ENCODE assay signal across 8 cellular contexts in genomic region chr15:74375303-74375693, GRCh38. TPM values are rescaled to one million over a fixed set of nuclear protein-coding genes. Genes with fewer than 3 reads are reported as not detected.
DNase-seq lines count a peak whose midpoint lies in the region; ATAC-seq and TF ChIP-seq lines count a peak whose summit lies in the region.

No MANE protein-coding gene starts in this region.

- TF ChIP-seq CTCF in HFF-Myc (IDR thresholded peaks at IDR 0.05; ENCODE audit: low read depth, low read length, missing control alignments): peak; percentile 95

- H3K36me3 ChIP-seq in CD4-positive, CD25-positive, alpha-beta regulatory T cell (ENCODE audit: control insufficient read depth, insufficient read depth, low read length): no peaks in the 10 kb centered on the region

- intact Hi-C loops in left colon (cut with DNase I, micrococcal nuclease): loop anchor here in 1 of 2 donors (5.0 to 10.0 kb wide), 2 partner anchors 62 to 250 kb away; no protein-coding TSS in a partner anchor

- H3K27ac Mint-ChIP-seq in CD4-positive, CD25-positive, alpha-beta regulatory T cell: peak overlapping the region in 1 of 3 donors; percentile 56

- peak overlapping the region; percentile 39 for H3K27ac ChIP-seq in CD4-positive, CD25-positive, alpha-beta regulatory T cell (ENCODE audit: insufficient read depth, low read length, poor library complexity, severe bottlenecking)

- no peaks in the 10 kb centered on the region for H3K9me3 Mint-ChIP-seq in CD4-positive, CD25-positive, alpha-beta regulatory T cell

- peak overlapping the region; percentile 69 for H3K4me3 ChIP-seq in CD4-positive, CD25-positive, alpha-beta regulatory T cell (ENCODE audit: low read depth, low read length)
- H3K4me3 ChIP-seq in HFF-Myc (replicated peaks; ENCODE audit: low read depth, low read length): no peak overlapping the region

- no peaks in the 10 kb centered on the region for H3K9me3 ChIP-seq in CD4-positive, CD25-positive, alpha-beta regulatory T cell (ENCODE audit: control insufficient read depth in 2 of 2, low read length in 2 of 2)

- peak; percentile 24 to 28 for ATAC-seq in CD4-positive, CD25-positive, alpha-beta regulatory T cell (ENCODE audit: low read depth in 2 of 2)
- ATAC-seq in left colon: peak; percentile 55
- ATAC-seq in GM18519 (IDR thresholded peaks at IDR 0.05; ENCODE audit: low FRiP score, unreplicated experiment): no peak

- peak overlapping the region; percentile 85 to 90 (median 88) for H3K4me3 Mint-ChIP-seq in CD4-positive, CD25-positive, alpha-beta regulatory T cell

- peaks cover 14% of the 10 kb centered on the region for H3K27me3 Mint-ChIP-seq in CD4-positive, CD25-positive, alpha-beta regulatory T cell

- H3K4me1 Mint-ChIP-seq in CD4-positive, CD25-positive, alpha-beta regulatory T cell: peaks cover 0 to 24% (median 11%) of the 10 kb centered on the region in 4 donors

- H3K36me3 Mint-ChIP-seq in CD4-positive, CD25-positive, alpha-beta regulatory T cell: no peaks in the 10 kb centered on the region

- peaks cover 2% of the 10 kb centered on the region for H3K27me3 ChIP-seq in CD4-positive, CD25-positive, alpha-beta regulatory T cell (ENCODE audit: control insufficient read depth, insufficient read depth, low read length)

- H3K4me1 ChIP-seq in CD4-positive, CD25-positive, alpha-beta regulatory T cell (ENCODE audit: control insufficient read depth, insufficient read depth, low read length, poor library complexity, severe bottlenecking): peaks cover 23% of the 10 kb centered on the region

- peak; percentile 69 to 91 (median 79) for DNase-seq in CD4-positive, CD25-positive, alpha-beta regulatory T cell
- DNase-seq in HFF-Myc (ENCODE audit: extremely low read depth, low read depth) (peak; percentile 50), NCI-H524 (lab: John Stamatoyannopoulos, UW) (peak; percentile 81 to 92), cerebellum (ENCODE audit: low spot score) (peak; percentile 87), left colon (peak; percentile 68 to 93)
- peak; percentile 85 to 86 for DNase-seq in activated CD4-positive, alpha-beta T cell treated with anti-CD3 and anti-CD28 coated beads for 24 hours (ENCODE audit: low read depth in 2 of 2)
- peak; percentile 78 to 83 for DNase-seq in stimulated activated CD4-positive, alpha-beta T cell treated with anti-CD3 and anti-CD28 coated beads, Interleukin-4, amount 100 ng/mL, for 48 hours (ENCODE audit: low read depth in 2 of 2)

RNA-seq across cellular contexts. Expression of gene CYP11A1, which starts 7.9 kb away (rescaled TPM):
- total RNA-seq in CD4-positive, CD25-positive, alpha-beta regulatory T cell: not detected
- polyA plus RNA-seq in CD4-positive, CD25-positive, alpha-beta regulatory T cell: not detected
- total RNA-seq in cerebellum (0.54 TPM), left colon (under 1 TPM in 1 of 2 donors, not detected in 1; 0.31 TPM)

RNA-seq across cellular contexts. Expression of gene SEMA7A, which starts 58.5 kb away (rescaled TPM):
- total RNA-seq in CD4-positive, CD25-positive, alpha-beta regulatory T cell: 5.0 TPM
- polyA plus RNA-seq in CD4-positive, CD25-positive, alpha-beta regulatory T cell: under 1 TPM in 3 of 4 donors, not detected in 1; 0.09 to 0.39 (median 0.11) TPM
- total RNA-seq in cerebellum (18.1 TPM), left colon (1 to 10 TPM in 1 of 2 donors, under 1 TPM in 1; 0.79 to 1.7 TPM)
